ENCODE assay signal across 1 cellular context in the genomic region with DNA sequence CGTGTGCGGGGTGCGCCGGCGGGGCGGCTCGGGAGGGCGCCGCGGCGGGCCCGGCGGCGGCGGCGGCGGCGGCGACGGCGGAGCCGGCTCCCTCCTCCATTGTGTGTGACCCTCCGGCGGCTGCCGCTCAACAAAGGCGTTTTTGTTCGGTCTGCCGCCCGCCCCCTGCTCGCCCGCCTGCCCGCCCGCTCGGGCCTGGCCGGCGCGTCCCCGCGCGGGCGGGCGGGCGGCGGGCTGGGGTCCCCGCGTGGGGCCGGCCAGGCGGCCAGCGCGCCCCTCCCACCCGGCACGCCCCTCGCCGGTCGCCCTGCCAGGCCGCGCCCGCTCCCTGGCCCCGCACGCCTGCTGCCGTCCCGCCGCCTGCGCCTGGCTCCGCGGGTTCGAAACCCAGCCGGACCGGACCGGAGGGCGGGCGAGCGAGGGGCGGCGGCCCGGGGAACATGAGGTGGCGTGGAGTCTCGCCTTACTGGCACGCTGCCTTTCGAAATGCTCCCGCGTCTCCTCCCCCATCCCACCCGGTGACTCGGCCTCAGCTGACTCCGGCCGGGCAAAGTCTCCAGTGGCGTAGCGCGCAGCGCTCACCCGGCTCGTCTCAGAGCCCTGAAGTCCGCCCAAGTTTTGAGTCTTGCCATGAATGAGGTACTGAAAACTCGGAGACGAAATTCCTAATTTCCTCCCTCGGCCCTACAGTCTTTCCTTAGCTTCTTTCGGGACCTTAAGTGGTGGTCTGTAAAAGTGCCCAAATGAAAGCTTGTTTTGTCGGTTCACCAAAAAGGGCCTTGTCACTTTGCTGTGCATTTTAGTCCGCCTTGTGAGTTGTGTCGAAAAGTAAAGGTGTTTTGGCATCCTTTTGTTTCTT.
TF ChIP-seq lines count a peak whose summit lies in the region.

No MANE protein-coding gene starts in this region.

TF ChIP-seq in SK-N-SH, 30 proteins besides CTCF, POLR2A, EP300 and RAD21 (continued from another document):
- TF ChIP-seq, protein P1, sequence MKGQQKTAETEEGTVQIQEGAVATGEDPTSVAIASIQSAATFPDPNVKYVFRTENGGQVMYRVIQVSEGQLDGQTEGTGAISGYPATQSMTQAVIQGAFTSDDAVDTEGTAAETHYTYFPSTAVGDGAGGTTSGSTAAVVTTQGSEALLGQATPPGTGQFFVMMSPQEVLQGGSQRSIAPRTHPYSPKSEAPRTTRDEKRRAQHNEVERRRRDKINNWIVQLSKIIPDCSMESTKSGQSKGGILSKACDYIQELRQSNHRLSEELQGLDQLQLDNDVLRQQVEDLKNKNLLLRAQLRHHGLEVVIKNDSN (IDR thresholded peaks at IDR 0.05; ENCODE audit: borderline replicate concordance, low read depth), result peak; percentile 58; the same call in 1 of the 2 replicates
- TF ChIP-seq FOSL2 (IDR thresholded peaks at IDR 0.05; ENCODE audit: borderline replicate concordance, low read depth), result peak; percentile 31; the same call in 1 of the 2 replicates
- no peak for TF ChIP-seq TEAD4 (IDR thresholded peaks at IDR 0.05; ENCODE audit: borderline replicate concordance, insufficient read depth)
- no peak for TF ChIP-seq GABPA (IDR thresholded peaks at IDR 0.05; ENCODE audit: low read depth)
- TF ChIP-seq, protein P2, sequence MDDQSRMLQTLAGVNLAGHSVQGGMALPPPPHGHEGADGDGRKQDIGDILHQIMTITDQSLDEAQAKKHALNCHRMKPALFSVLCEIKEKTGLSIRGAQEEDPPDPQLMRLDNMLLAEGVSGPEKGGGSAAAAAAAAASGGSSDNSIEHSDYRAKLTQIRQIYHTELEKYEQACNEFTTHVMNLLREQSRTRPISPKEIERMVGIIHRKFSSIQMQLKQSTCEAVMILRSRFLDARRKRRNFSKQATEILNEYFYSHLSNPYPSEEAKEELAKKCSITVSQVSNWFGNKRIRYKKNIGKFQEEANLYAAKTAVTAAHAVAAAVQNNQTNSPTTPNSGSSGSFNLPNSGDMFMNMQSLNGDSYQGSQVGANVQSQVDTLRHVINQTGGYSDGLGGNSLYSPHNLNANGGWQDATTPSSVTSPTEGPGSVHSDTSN (IDR thresholded peaks at IDR 0.05), result peak; percentile 34; the same call in 1 of the 2 replicates
- TF ChIP-seq TAF1 (IDR thresholded peaks at IDR 0.05; ENCODE audit: borderline replicate concordance, low read depth, low read length), result peak; percentile 69
- TF ChIP-seq, protein P3, sequence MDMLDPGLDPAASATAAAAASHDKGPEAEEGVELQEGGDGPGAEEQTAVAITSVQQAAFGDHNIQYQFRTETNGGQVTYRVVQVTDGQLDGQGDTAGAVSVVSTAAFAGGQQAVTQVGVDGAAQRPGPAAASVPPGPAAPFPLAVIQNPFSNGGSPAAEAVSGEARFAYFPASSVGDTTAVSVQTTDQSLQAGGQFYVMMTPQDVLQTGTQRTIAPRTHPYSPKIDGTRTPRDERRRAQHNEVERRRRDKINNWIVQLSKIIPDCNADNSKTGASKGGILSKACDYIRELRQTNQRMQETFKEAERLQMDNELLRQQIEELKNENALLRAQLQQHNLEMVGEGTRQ (IDR thresholded peaks at IDR 0.05; ENCODE audit: borderline replicate concordance, low read depth, low read length), result no peak
- TF ChIP-seq POLR2AphosphoS5 (IDR thresholded peaks at IDR 0.05; ENCODE audit: low read depth, low read length), result peak; percentile 43; the same call in 1 of the 2 replicates
